ENCODE assay signal across 26 cellular contexts in genomic region chr5:67141644-67142043, GRCh38. TPM values are rescaled to one million over a fixed set of nuclear protein-coding genes. Genes with fewer than 3 reads are reported as not detected.
"Had no signal": no experiment of that assay in that cellular context is flagged by ENCODE, and none has a peak within 500 bp of the region (broad histone marks: within the 10 kb centered on the region; RNA-seq: fewer than 3 reads in every experiment).

No MANE protein-coding gene starts in this region.

- H3K9ac ChIP-seq: parathyroid adenoma had no signal

- H3K4me3 Mint-ChIP-seq: activated naive CD4-positive, alpha-beta T cell treated with anti-CD3 and anti-CD28 coated beads, Interleukin-2, amount 10 ng/mL, durations not matched to agents 7 days and 5 days; activated naive CD8-positive, alpha-beta T cell treated with anti-CD3 and anti-CD28 coated beads, Interleukin-2, amount 10 ng/mL, durations not matched to agents 7 days and 5 days; effector memory CD8-positive, alpha-beta T cell; naive thymus-derived CD4-positive, alpha-beta T cell had no signal

- H3K9me3 Mint-ChIP-seq: activated naive CD4-positive, alpha-beta T cell treated with anti-CD3 and anti-CD28 coated beads, Interleukin-2, amount 10 ng/mL, durations not matched to agents 7 days and 5 days; activated naive CD8-positive, alpha-beta T cell treated with anti-CD3 and anti-CD28 coated beads, Interleukin-2, amount 10 ng/mL, durations not matched to agents 7 days and 5 days; effector memory CD8-positive, alpha-beta T cell; naive thymus-derived CD4-positive, alpha-beta T cell had no signal

- H3K27ac ChIP-seq: brain microvascular endothelial cell, coronary artery, parathyroid adenoma, psoas muscle, right atrium auricular region, spleen, suprapubic skin, tibial artery, VCaP had no signal

- FAIRE-seq: astrocyte, TTC549 had no signal

- DNase-seq: activated CD4-positive, alpha-beta T cell treated with anti-CD3 and anti-CD28 coated beads for 4 hours; activated CD4-positive, alpha-beta T cell treated with anti-CD3 and anti-CD28 coated beads, Interleukin-2, amount 50 U/mL, for 4 hours; activated CD8-positive, alpha-beta memory T cell treated with anti-CD3 and anti-CD28 coated beads for 24 hours; activated gamma-delta T cell; activated naive CD4-positive, alpha-beta T cell treated with anti-CD3 and anti-CD28 coated beads, Interleukin-2, amount 10 ng/mL, durations not matched to agents 7 days and 5 days; activated naive CD8-positive, alpha-beta T cell treated with anti-CD3 and anti-CD28 coated beads, Interleukin-2, amount 10 ng/mL, durations not matched to agents 7 days and 5 days; amniotic stem cell; brain microvascular endothelial cell; effector memory CD8-positive, alpha-beta T cell; foreskin fibroblast; head of caudate nucleus; hippocampal formation; midbrain; naive thymus-derived CD4-positive, alpha-beta T cell; psoas muscle; spleen; stimulated activated naive CD4-positive, alpha-beta T cell; tibial artery had no signal

- ATAC-seq: effector memory CD8-positive, alpha-beta T cell; naive thymus-derived CD4-positive, alpha-beta T cell; psoas muscle had no signal

- H3K27me3 Mint-ChIP-seq: activated naive CD4-positive, alpha-beta T cell treated with anti-CD3 and anti-CD28 coated beads, Interleukin-2, amount 10 ng/mL, durations not matched to agents 7 days and 5 days; activated naive CD8-positive, alpha-beta T cell treated with anti-CD3 and anti-CD28 coated beads, Interleukin-2, amount 10 ng/mL, durations not matched to agents 7 days and 5 days; effector memory CD8-positive, alpha-beta T cell; naive thymus-derived CD4-positive, alpha-beta T cell had no signal

- H3K27ac Mint-ChIP-seq: activated naive CD4-positive, alpha-beta T cell treated with anti-CD3 and anti-CD28 coated beads, Interleukin-2, amount 10 ng/mL, durations not matched to agents 7 days and 5 days; activated naive CD8-positive, alpha-beta T cell treated with anti-CD3 and anti-CD28 coated beads, Interleukin-2, amount 10 ng/mL, durations not matched to agents 7 days and 5 days had no signal

- H3K4me1 ChIP-seq: psoas muscle, right atrium auricular region, spleen, suprapubic skin, tibial artery had no signal

- H3K4me3 ChIP-seq: coronary artery, psoas muscle, right atrium auricular region, spleen, suprapubic skin, tibial artery had no signal

- H3K9me3 ChIP-seq: psoas muscle, right atrium auricular region, spleen, suprapubic skin, tibial artery had no signal

- H3K4me1 Mint-ChIP-seq: activated naive CD4-positive, alpha-beta T cell treated with anti-CD3 and anti-CD28 coated beads, Interleukin-2, amount 10 ng/mL, durations not matched to agents 7 days and 5 days; activated naive CD8-positive, alpha-beta T cell treated with anti-CD3 and anti-CD28 coated beads, Interleukin-2, amount 10 ng/mL, durations not matched to agents 7 days and 5 days; naive thymus-derived CD4-positive, alpha-beta T cell had no signal

RNA-seq across cellular contexts. Expression of gene CD180, which starts 55.0 kb away (rescaled TPM):
- total RNA-seq: astrocyte had no signal
- polyA plus RNA-seq: neural cell had no signal
